ENCODE assay signal across 8 cellular contexts in genomic region chr5:132319975-132320374, GRCh38. TPM values are rescaled to one million over a fixed set of nuclear protein-coding genes. Genes with fewer than 3 reads are reported as not detected.
"Had no signal": no experiment of that assay in that cellular context is flagged by ENCODE, and none has a peak within 500 bp of the region (broad histone marks: within the 10 kb centered on the region; RNA-seq: fewer than 3 reads in every experiment).

No MANE protein-coding gene starts in this region.

- H3K27ac Mint-ChIP-seq: HFFc6 had no signal

- H3K4me1 ChIP-seq: HAP-1 had no signal

- H3K27ac ChIP-seq: GM23248, HL-60 had no signal

- DNase-seq: GM23248, GOT3, H7, HFFc6 had no signal

- H3K9me3 Mint-ChIP-seq: HFFc6, IgD-negative memory B cell had no signal

- H3K27me3 Mint-ChIP-seq: IgD-negative memory B cell had no signal

- ATAC-seq: HCT116 had no signal

- H3K4me3 Mint-ChIP-seq: HFFc6 had no signal

- H3K4me3 ChIP-seq: GM23248, HAP-1 had no signal

- H3K9me3 ChIP-seq: HAP-1 had no signal

- H3K36me3 ChIP-seq: HAP-1 had no signal

RNA-seq across cellular contexts. Expression of gene SLC22A4, which starts 25.8 kb away (rescaled TPM):
- polyA plus RNA-seq: IgD-negative memory B cell had no signal
